ENCODE assay signal across 1 cellular context in the genomic region with DNA sequence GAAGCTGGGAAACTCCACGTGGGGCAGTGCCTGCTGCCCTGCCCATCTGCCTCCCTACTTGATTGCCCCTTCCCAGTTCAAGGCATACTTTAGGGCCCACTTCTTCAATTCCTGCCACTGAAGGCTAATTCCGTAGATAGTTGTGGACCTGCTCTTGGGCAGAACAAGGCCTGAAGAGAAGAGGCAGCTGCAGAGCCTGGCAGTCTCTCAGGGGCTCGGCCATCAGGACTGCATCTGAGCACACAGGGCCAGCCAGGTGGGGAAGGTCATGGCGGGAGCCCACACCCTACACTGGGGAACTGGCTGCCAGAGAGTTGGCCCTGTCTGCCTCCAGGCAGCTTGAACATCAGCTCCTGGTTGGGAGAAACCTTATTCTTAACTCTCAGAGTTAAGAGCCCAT.
TF ChIP-seq lines count a peak whose summit lies in the region.

No MANE protein-coding gene starts in this region.

TF ChIP-seq in IMR-90, 13 proteins besides CTCF, POLR2A, EP300 and RAD21 (continued from another document):
- TF ChIP-seq, protein P1, sequence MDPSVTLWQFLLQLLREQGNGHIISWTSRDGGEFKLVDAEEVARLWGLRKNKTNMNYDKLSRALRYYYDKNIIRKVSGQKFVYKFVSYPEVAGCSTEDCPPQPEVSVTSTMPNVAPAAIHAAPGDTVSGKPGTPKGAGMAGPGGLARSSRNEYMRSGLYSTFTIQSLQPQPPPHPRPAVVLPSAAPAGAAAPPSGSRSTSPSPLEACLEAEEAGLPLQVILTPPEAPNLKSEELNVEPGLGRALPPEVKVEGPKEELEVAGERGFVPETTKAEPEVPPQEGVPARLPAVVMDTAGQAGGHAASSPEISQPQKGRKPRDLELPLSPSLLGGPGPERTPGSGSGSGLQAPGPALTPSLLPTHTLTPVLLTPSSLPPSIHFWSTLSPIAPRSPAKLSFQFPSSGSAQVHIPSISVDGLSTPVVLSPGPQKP (IDR thresholded peaks at IDR 0.05; ENCODE audit: borderline replicate concordance, low read depth, low read length): no peak
TF ChIP-seq in IMR-90: peak in this region for 0.
